Comparison of ENCODE assay signal across 1 cellular context in the genomic region with DNA sequence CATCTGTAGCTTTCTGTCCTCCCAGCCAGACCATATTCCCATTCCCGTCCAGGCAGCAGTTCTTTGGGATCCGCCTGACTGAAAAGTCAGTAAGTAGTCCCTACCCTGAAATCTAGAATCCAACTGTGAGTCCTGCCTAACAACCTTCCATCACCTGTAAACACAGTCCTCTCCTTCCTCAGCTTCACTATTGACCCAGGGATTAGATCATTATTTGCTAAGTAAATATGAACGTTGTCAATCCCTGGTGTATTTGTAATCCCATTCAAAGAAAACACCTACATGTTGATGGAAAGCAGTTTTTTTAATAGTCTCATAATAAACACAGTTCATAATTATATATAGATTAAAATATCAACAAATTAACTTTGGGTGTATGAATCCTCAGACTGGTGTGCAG.
TF ChIP-seq lines count a peak whose summit lies in the region.

No MANE protein-coding gene starts in this region.

TF ChIP-seq in GM23338, 12 proteins besides CTCF, POLR2A, EP300 and RAD21:
- TF ChIP-seq, protein P1, sequence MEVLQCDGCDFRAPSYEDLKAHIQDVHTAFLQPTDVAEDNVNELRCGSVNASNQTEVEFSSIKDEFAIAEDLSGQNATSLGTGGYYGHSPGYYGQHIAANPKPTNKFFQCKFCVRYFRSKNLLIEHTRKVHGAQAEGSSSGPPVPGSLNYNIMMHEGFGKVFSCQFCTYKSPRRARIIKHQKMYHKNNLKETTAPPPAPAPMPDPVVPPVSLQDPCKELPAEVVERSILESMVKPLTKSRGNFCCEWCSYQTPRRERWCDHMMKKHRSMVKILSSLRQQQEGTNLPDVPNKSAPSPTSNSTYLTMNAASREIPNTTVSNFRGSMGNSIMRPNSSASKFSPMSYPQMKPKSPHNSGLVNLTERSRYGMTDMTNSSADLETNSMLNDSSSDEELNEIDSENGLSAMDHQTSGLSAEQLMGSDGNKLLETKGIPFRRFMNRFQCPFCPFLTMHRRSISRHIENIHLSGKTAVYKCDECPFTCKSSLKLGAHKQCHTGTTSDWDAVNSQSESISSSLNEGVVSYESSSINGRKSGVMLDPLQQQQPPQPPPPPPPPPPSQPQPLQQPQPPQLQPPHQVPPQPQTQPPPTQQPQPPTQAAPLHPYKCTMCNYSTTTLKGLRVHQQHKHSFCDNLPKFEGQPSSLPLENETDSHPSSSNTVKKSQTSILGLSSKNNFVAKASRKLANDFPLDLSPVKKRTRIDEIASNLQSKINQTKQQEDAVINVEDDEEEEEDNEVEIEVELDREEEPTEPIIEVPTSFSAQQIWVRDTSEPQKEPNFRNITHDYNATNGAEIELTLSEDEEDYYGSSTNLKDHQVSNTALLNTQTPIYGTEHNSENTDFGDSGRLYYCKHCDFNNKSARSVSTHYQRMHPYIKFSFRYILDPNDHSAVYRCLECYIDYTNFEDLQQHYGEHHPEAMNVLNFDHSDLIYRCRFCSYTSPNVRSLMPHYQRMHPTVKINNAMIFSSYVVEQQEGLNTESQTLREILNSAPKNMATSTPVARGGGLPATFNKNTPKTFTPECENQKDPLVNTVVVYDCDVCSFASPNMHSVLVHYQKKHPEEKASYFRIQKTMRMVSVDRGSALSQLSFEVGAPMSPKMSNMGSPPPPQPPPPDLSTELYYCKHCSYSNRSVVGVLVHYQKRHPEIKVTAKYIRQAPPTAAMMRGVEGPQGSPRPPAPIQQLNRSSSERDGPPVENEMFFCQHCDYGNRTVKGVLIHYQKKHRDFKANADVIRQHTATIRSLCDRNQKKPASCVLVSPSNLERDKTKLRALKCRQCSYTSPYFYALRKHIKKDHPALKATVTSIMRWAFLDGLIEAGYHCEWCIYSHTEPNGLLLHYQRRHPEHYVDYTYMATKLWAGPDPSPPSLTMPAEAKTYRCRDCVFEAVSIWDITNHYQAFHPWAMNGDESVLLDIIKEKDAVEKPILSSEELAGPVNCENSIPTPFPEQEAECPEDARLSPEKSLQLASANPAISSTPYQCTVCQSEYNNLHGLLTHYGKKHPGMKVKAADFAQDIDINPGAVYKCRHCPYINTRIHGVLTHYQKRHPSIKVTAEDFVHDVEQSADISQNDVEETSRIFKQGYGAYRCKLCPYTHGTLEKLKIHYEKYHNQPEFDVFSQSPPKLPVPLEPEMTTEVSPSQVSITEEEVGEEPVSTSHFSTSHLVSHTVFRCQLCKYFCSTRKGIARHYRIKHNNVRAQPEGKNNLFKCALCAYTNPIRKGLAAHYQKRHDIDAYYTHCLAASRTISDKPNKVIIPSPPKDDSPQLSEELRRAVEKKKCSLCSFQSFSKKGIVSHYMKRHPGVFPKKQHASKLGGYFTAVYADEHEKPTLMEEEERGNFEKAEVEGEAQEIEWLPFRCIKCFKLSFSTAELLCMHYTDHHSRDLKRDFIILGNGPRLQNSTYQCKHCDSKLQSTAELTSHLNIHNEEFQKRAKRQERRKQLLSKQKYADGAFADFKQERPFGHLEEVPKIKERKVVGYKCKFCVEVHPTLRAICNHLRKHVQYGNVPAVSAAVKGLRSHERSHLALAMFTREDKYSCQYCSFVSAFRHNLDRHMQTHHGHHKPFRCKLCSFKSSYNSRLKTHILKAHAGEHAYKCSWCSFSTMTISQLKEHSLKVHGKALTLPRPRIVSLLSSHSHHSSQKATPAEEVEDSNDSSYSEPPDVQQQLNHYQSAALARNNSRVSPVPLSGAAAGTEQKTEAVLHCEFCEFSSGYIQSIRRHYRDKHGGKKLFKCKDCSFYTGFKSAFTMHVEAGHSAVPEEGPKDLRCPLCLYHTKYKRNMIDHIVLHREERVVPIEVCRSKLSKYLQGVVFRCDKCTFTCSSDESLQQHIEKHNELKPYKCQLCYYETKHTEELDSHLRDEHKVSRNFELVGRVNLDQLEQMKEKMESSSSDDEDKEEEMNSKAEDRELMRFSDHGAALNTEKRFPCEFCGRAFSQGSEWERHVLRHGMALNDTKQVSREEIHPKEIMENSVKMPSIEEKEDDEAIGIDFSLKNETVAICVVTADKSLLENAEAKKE (CRISPR knock-in tag; IDR thresholded peaks at IDR 0.05) = no peak
- TF ChIP-seq ZNF114 (CRISPR knock-in tag; IDR thresholded peaks at IDR 0.05) (no peak), POLR2AphosphoS5 (IDR thresholded peaks at IDR 0.05; ENCODE audit: low read depth) (no peak), EZH2 (IDR thresholded peaks at IDR 0.05; ENCODE audit: low read depth, unreplicated experiment) (no peak), CREB1 (CRISPR knock-in tag; IDR thresholded peaks at IDR 0.05; ENCODE audit: low read depth) (no peak), EZH2phosphoT487 (IDR thresholded peaks at IDR 0.05; ENCODE audit: unreplicated experiment) (no peak), NANOG (IDR thresholded peaks at IDR 0.05; ENCODE audit: borderline replicate concordance) (no peak)
- TF ChIP-seq, protein P2, sequence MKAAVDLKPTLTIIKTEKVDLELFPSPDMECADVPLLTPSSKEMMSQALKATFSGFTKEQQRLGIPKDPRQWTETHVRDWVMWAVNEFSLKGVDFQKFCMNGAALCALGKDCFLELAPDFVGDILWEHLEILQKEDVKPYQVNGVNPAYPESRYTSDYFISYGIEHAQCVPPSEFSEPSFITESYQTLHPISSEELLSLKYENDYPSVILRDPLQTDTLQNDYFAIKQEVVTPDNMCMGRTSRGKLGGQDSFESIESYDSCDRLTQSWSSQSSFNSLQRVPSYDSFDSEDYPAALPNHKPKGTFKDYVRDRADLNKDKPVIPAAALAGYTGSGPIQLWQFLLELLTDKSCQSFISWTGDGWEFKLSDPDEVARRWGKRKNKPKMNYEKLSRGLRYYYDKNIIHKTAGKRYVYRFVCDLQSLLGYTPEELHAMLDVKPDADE (IDR thresholded peaks at IDR 0.05) = no peak
- TF ChIP-seq, protein P3, sequence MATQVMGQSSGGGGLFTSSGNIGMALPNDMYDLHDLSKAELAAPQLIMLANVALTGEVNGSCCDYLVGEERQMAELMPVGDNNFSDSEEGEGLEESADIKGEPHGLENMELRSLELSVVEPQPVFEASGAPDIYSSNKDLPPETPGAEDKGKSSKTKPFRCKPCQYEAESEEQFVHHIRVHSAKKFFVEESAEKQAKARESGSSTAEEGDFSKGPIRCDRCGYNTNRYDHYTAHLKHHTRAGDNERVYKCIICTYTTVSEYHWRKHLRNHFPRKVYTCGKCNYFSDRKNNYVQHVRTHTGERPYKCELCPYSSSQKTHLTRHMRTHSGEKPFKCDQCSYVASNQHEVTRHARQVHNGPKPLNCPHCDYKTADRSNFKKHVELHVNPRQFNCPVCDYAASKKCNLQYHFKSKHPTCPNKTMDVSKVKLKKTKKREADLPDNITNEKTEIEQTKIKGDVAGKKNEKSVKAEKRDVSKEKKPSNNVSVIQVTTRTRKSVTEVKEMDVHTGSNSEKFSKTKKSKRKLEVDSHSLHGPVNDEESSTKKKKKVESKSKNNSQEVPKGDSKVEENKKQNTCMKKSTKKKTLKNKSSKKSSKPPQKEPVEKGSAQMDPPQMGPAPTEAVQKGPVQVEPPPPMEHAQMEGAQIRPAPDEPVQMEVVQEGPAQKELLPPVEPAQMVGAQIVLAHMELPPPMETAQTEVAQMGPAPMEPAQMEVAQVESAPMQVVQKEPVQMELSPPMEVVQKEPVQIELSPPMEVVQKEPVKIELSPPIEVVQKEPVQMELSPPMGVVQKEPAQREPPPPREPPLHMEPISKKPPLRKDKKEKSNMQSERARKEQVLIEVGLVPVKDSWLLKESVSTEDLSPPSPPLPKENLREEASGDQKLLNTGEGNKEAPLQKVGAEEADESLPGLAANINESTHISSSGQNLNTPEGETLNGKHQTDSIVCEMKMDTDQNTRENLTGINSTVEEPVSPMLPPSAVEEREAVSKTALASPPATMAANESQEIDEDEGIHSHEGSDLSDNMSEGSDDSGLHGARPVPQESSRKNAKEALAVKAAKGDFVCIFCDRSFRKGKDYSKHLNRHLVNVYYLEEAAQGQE (IDR thresholded peaks at IDR 0.05; ENCODE audit: unreplicated experiment) = no peak
